ENCODE assay signal across 8 cellular contexts in the genomic region with DNA sequence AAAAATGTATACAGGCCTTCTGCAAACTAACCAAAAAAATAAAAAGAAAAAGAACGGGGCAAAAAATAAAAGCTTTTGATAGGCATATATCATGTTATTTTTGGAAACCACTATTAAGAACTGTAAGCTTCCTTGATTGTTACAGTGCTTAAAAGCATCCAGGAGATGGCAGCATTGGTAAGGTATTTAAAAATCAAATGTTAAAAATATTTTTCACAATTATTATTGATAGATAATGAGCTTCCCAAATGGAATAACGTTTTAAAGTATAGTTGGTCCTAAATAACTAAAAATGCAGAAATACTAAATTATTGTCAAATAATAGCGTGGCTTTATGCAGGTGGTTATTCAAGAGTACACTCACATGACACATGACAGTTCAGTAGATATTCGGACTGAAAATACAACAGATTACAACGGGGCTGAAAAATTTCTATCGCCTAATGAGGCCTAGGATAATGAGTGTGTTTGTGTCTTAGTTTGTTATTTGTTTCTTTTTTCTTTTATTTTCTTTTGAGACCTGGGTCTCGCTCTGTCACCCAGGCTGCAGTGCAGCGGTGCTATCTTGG.
DNase-seq lines count a peak whose midpoint lies in the region; ATAC-seq, FAIRE-seq and TF ChIP-seq lines count a peak whose summit lies in the region.

No MANE protein-coding gene starts in this region.

- intact Hi-C loops in CD8-positive, alpha-beta T cell (cut with DNase I, micrococcal nuclease), result loop anchor here (1.0 to 10.0 kb wide), 14 partner anchors 18 to 1030 kb away; a partner anchor contains a TSS

- peaks cover 18% of the 10 kb centered on the region for H3K4me1 Mint-ChIP-seq in CD8-positive, alpha-beta T cell (ENCODE audit: low read depth)
- H3K4me1 Mint-ChIP-seq in astrocyte (ENCODE audit: low read depth, unreplicated experiment), result peaks cover 6% of the 10 kb centered on the region
- peaks cover 20% of the 10 kb centered on the region for H3K4me1 Mint-ChIP-seq in activated T-helper 17 cell treated with anti-CD3 and anti-CD28 coated beads, Interleukin-2, amount 50 U/mL, for 72 hours

- H3K9ac ChIP-seq in KMS-11 (no peak overlapping the region), astrocyte (ENCODE audit: low read length) (no peak overlapping the region), keratinocyte (ENCODE audit: control insufficient read depth, extremely low read depth, insufficient read depth, low read length) (no peak overlapping the region)

- H3K36me3 Mint-ChIP-seq in CD8-positive, alpha-beta T cell, result peaks cover 6% of the 10 kb centered on the region
- H3K36me3 Mint-ChIP-seq in astrocyte (ENCODE audit: low read depth, unreplicated experiment), result peaks cover 2% of the 10 kb centered on the region
- H3K36me3 Mint-ChIP-seq in activated T-helper 17 cell treated with anti-CD3 and anti-CD28 coated beads, Interleukin-2, amount 50 U/mL, for 72 hours (ENCODE audit: low read depth), result no peaks in the 10 kb centered on the region

- H3K27ac Mint-ChIP-seq in CD8-positive, alpha-beta T cell, result no peak overlapping the region
- H3K27ac Mint-ChIP-seq in astrocyte (ENCODE audit: unreplicated experiment), result no peak overlapping the region
- no peak overlapping the region for H3K27ac Mint-ChIP-seq in activated T-helper 17 cell treated with anti-CD3 and anti-CD28 coated beads, Interleukin-2, amount 50 U/mL, for 72 hours

- peaks cover 22% of the 10 kb centered on the region for H3K4me1 ChIP-seq in CD8-positive, alpha-beta T cell (ENCODE audit: insufficient read depth, low read length)
- H3K4me1 ChIP-seq in KMS-11 (ENCODE audit: low read depth, poor library complexity, severe bottlenecking), result peaks cover 19% of the 10 kb centered on the region
- H3K4me1 ChIP-seq in astrocyte (ENCODE audit: insufficient read depth, low read length), result peaks cover 2% of the 10 kb centered on the region
- peaks cover 16% of the 10 kb centered on the region for H3K4me1 ChIP-seq in keratinocyte (ENCODE audit: control insufficient read depth, extremely low read depth, insufficient read depth, low read length)

- H3K27me3 Mint-ChIP-seq in CD8-positive, alpha-beta T cell (ENCODE audit: low read depth), result no peaks in the 10 kb centered on the region
- no peaks in the 10 kb centered on the region for H3K27me3 Mint-ChIP-seq in astrocyte (ENCODE audit: low read depth, unreplicated experiment)
- no peaks in the 10 kb centered on the region for H3K27me3 Mint-ChIP-seq in activated T-helper 17 cell treated with anti-CD3 and anti-CD28 coated beads, Interleukin-2, amount 50 U/mL, for 72 hours

- no peak overlapping the region for H3K4me3 Mint-ChIP-seq in CD8-positive, alpha-beta T cell
- H3K4me3 Mint-ChIP-seq in astrocyte (ENCODE audit: unreplicated experiment), result no peak overlapping the region
- no peak overlapping the region for H3K4me3 Mint-ChIP-seq in activated T-helper 17 cell treated with anti-CD3 and anti-CD28 coated beads, Interleukin-2, amount 50 U/mL, for 72 hours

- H3K9me3 Mint-ChIP-seq in CD8-positive, alpha-beta T cell, result no peaks in the 10 kb centered on the region
- peaks cover 2% of the 10 kb centered on the region for H3K9me3 Mint-ChIP-seq in astrocyte (ENCODE audit: unreplicated experiment)
- no peaks in the 10 kb centered on the region for H3K9me3 Mint-ChIP-seq in activated T-helper 17 cell treated with anti-CD3 and anti-CD28 coated beads, Interleukin-2, amount 50 U/mL, for 72 hours

- CTCF ChIA-PET in CD8-positive, alpha-beta T cell (lab: Charles Lee), result interaction anchor here (0.7 to 4.8 kb wide), 37 partner anchors 11 to 481 kb away, joined by 3 to 34 read pairs (median 4); a partner anchor contains a TSS

- ATAC-seq in CD8-positive, alpha-beta T cell, result peak; percentile 68
- no peak for ATAC-seq in activated T-helper 17 cell treated with anti-CD3 and anti-CD28 coated beads, Interleukin-2, amount 50 U/mL, for 72 hours (replicated peaks)
- ATAC-seq in GM19452 (IDR thresholded peaks at IDR 0.05; ENCODE audit: unreplicated experiment), result no peak

- no peak for FAIRE-seq in astrocyte (lab: Jason Lieb, UNC)
- peak; percentile 26 for FAIRE-seq in keratinocyte (lab: Jason Lieb, UNC)

- no peaks in the 10 kb centered on the region for H3K9me1 ChIP-seq in keratinocyte (ENCODE audit: control insufficient read depth, extremely low read depth, insufficient read depth, low read length)

- no peaks in the 10 kb centered on the region for H3K36me3 ChIP-seq in CD8-positive, alpha-beta T cell (ENCODE audit: insufficient read depth, low read length)
- no peaks in the 10 kb centered on the region for H3K36me3 ChIP-seq in KMS-11 (ENCODE audit: insufficient read depth)
- no peaks in the 10 kb centered on the region for H3K36me3 ChIP-seq in astrocyte (ENCODE audit: insufficient read depth, low read length)
- H3K36me3 ChIP-seq in keratinocyte (ENCODE audit: control insufficient read depth in 2 of 2, extremely low read depth in 1 of 2, insufficient read depth in 2 of 2, low read length in 2 of 2), result no peaks in the 10 kb centered on the region

- H3K27me3 ChIP-seq in CD8-positive, alpha-beta T cell (ENCODE audit: insufficient read depth, low read length), result no peaks in the 10 kb centered on the region
- H3K27me3 ChIP-seq in KMS-11 (ENCODE audit: insufficient read depth, low read depth), result no peaks in the 10 kb centered on the region
- no peaks in the 10 kb centered on the region for H3K27me3 ChIP-seq in astrocyte (ENCODE audit: insufficient read depth, low read length)
- no peaks in the 10 kb centered on the region for H3K27me3 ChIP-seq in keratinocyte (ENCODE audit: control insufficient read depth, extremely low read depth, insufficient read depth, low read length)

- no peaks in the 10 kb centered on the region for H4K20me1 ChIP-seq in KMS-11 (ENCODE audit: insufficient read depth)
- no peaks in the 10 kb centered on the region for H4K20me1 ChIP-seq in astrocyte (ENCODE audit: insufficient read depth, low read length)
- no peaks in the 10 kb centered on the region for H4K20me1 ChIP-seq in keratinocyte (ENCODE audit: control insufficient read depth, extremely low read depth, insufficient read depth, low read length)

- H3K9me3 ChIP-seq in CD8-positive, alpha-beta T cell (ENCODE audit: low read length), result no peaks in the 10 kb centered on the region
- H3K9me3 ChIP-seq in astrocyte (ENCODE audit: insufficient read depth, low read depth, low read length), result no peaks in the 10 kb centered on the region
- H3K9me3 ChIP-seq in keratinocyte (ENCODE audit: control insufficient read depth, low read depth, low read length), result peaks cover 3% of the 10 kb centered on the region

- H3K79me2 ChIP-seq in KMS-11 (ENCODE audit: insufficient read depth, low read depth), result no peaks in the 10 kb centered on the region
- H3K79me2 ChIP-seq in astrocyte (ENCODE audit: insufficient read depth, low read length), result no peaks in the 10 kb centered on the region
- no peaks in the 10 kb centered on the region for H3K79me2 ChIP-seq in keratinocyte (ENCODE audit: control insufficient read depth, insufficient read depth, low read length)

- no peak overlapping the region for H3K4me3 ChIP-seq in CD8-positive, alpha-beta T cell (ENCODE audit: low read depth, low read length)
- H3K4me3 ChIP-seq in KMS-11 (IDR thresholded peaks at IDR 0.05; ENCODE audit: insufficient read depth, low read depth, low read length) (no peak overlapping the region), astrocyte (ENCODE audit: insufficient read depth, low read depth, low read length) (no peak overlapping the region), keratinocyte (ENCODE audit: control insufficient read depth in 2 of 3, extremely low read depth in 1 of 3, insufficient read depth in 2 of 3, low read depth in 1 of 3, low read length in 3 of 3) (no peak overlapping the region)

- H3K27ac ChIP-seq in CD8-positive, alpha-beta T cell (ENCODE audit: low read depth, low read length), result no peak overlapping the region
- H3K27ac ChIP-seq in KMS-11 (no peak overlapping the region), astrocyte (ENCODE audit: low read depth, low read length) (no peak overlapping the region), keratinocyte (ENCODE audit: control insufficient read depth, insufficient read depth, low read length) (no peak overlapping the region)

- peak; percentile 92 for TF ChIP-seq CTCF in CD8-positive, alpha-beta T cell (IDR thresholded peaks at IDR 0.05)
- TF ChIP-seq CTCF in KMS-11 (conservative IDR thresholded peaks at IDR 0.05; ENCODE audit: low read depth, low read length) (peak; percentile 64), astrocyte (IDR thresholded peaks at IDR 0.05; ENCODE audit: insufficient read depth, low read depth, low read length) (peak; percentile 61), keratinocyte (optimal IDR thresholded peaks at IDR 0.05 in 1 of 3, IDR thresholded peaks at IDR 0.05 in 1 of 3, conservative IDR thresholded peaks at IDR 0.05 in 1 of 3; ENCODE audit: extremely low read depth in 1 of 3, insufficient read depth in 2 of 3, low read length in 3 of 3) (peak in 1 of 3 experiments; percentile 45)

- POLR2A ChIA-PET in CD8-positive, alpha-beta T cell (lab: Charles Lee), result interaction anchor here (0.6 to 1.9 kb wide), 3 partner anchors 8 to 147 kb away, joined by 3 to 7 read pairs (median 3); a partner anchor contains a TSS

- H2AFZ ChIP-seq in KMS-11 (ENCODE audit: low read depth), result no peak overlapping the region
- no peak overlapping the region for H2AFZ ChIP-seq in astrocyte (ENCODE audit: low read depth, low read length)
- H2AFZ ChIP-seq in keratinocyte (ENCODE audit: control insufficient read depth, low read length), result no peak overlapping the region

- no peak overlapping the region for H3K4me2 ChIP-seq in KMS-11
- no peak overlapping the region for H3K4me2 ChIP-seq in astrocyte (ENCODE audit: low read length)
- H3K4me2 ChIP-seq in keratinocyte (ENCODE audit: control insufficient read depth, extremely low read depth, insufficient read depth, low read depth, low read length), result no peak overlapping the region

- dilution Hi-C loops in keratinocyte (cut with MboI; ENCODE audit: extremely low pct_ligation_motif_present, low sequenced_read_pairs), result loop anchor here (10.0 kb wide), 1 partner anchor 216 kb away; no protein-coding TSS in a partner anchor

- DNase-seq in CD8-positive, alpha-beta T cell, result no peak
- DNase-seq in astrocyte (ENCODE audit: low read depth) (no peak), keratinocyte (ENCODE audit: low read depth, low spot score) (no peak), OCI-M2 (lab: John Stamatoyannopoulos, UW; ENCODE audit: unreplicated experiment) (no peak)
- DNase-seq in activated effector memory CD4-positive, alpha-beta T cell treated with Interleukin-2 at 50 U/mL for 16 hours, result no peak
